7 cellular contexts compared by ENCODE assay signal in the genomic region with DNA sequence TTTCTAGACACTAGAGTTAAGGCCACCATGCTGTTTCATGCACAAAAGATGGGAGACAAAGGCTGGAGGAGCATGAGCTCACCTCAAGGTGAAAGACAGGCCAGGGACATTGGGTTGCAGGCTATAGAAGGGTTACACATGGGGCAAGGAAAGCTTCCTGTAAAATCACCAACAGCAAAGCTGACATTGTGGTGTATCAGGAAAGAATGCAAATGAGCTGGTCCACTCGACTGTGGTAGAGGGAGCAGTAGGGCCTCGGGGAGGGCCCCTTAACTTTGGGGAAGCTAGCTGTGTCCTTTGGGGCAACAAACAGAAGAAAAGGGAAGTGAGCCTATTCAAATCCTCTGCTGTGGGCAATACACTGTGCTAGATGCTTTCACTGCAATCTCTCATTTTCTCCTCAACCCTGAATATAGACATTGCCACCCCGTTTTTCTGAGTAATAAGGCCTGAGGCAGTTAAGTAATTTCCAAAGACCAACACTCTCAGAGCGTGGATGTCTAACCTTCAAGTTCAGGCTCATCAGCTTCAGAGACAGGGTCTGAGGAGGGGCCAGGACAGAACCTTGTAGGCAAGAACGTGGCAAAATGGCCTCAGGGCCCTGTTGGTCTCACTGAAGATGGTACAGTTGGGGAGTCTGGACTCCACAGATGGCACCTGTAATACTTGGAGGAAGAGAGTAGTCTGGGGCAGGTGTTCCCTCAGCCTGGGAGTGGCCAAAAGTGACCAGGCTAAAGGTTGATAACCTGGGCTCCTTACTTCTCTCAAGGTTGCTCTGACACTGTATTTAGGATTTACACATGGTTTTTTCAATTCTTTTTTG. TPM values are rescaled to one million over a fixed set of nuclear protein-coding genes. Genes with fewer than 3 reads are reported as not detected.
DNase-seq lines count a peak whose midpoint lies in the region; ATAC-seq and TF ChIP-seq lines count a peak whose summit lies in the region.

No MANE protein-coding gene starts in this region.

- intact Hi-C loops in colonic mucosa (cut with DNase I), result no loop called here

- H3K9ac ChIP-seq in colonic mucosa (ENCODE audit: low read depth in 2 of 2, low read length in 2 of 2), result no peak overlapping the region

- DNase-seq in M059J (ENCODE audit: low read depth) (peak; percentile 38), globus pallidus (ENCODE audit: low spot score) (peak; percentile 70), HUDEP-2 (lab: John Stamatoyannopoulos, UW; ENCODE audit: unreplicated experiment in 76 of 76) (no peak), NCI-H2107 treated with DMSO at 0.1 percent for 48 hours (lab: John Stamatoyannopoulos, UW; ENCODE audit: unreplicated experiment) (no peak), colonic mucosa (no peak)

- H3K36me3 ChIP-seq in colonic mucosa, result no peaks in the 10 kb centered on the region

- no peak overlapping the region for H3K27ac ChIP-seq in colonic mucosa

- ATAC-seq in GM18867 (IDR thresholded peaks at IDR 0.05; ENCODE audit: unreplicated experiment), result peak; percentile 99
- peak; percentile 99 for ATAC-seq in GM21723 (IDR thresholded peaks at IDR 0.05; ENCODE audit: unreplicated experiment)

- no peaks in the 10 kb centered on the region for H3K27me3 ChIP-seq in colonic mucosa

- H3K9me3 ChIP-seq in colonic mucosa, result no peaks in the 10 kb centered on the region

- H3K4me3 ChIP-seq in colonic mucosa, result no peak overlapping the region

- no peak for TF ChIP-seq CTCF in colonic mucosa (IDR thresholded peaks at IDR 0.05)

- no peaks in the 10 kb centered on the region for H3K4me1 ChIP-seq in colonic mucosa

RNA-seq across cellular contexts. Expression of gene CX3CR1, which starts 24.1 kb away (rescaled TPM):
- 0.02 TPM in 1 of 2 replicates, not detected in the other for total RNA-seq in M059J (2014; rRNA removed; shearing (Covaris generic))
- under 1 TPM; 0.57 to 0.66 TPM for total RNA-seq in colonic mucosa

Comparison
In these comparisons a context has a peak if more than half of its experiments do, and no peak if none do; other contexts are left out.
1. DNase-seq: peak in M059J (single experiment) and globus pallidus (single experiment); none in HUDEP-2 (0 of 76), NCI-H2107 treated with DMSO at 0.1 percent for 48 hours (single experiment) and colonic mucosa (single experiment).